Comparison of ENCODE assay signal across 21 cellular contexts in the genomic region with DNA sequence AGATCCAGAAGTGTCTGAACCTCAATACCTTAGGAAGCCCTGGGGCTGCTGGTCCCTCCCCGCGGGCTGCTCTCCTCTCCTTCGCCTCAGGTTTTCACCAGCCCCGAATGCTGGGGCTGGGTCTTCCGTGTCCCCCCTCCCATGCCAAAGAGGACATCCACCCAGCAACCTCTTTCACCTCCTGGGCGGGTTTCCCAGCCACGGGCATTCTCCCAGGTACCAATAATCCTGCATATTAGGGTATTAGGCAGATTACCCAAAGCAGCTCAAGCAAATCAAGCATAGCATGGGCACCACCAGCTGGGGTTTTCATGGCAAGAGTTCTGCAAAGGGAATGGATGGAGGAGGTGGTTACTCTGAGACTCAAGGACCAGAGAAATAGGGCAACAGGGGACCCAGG.
DNase-seq lines count a peak whose midpoint lies in the region; ATAC-seq and TF ChIP-seq lines count a peak whose summit lies in the region.
"Had no signal": no experiment of that assay in that cellular context is flagged by ENCODE, and none has a peak within 500 bp of the region (broad histone marks: within the 10 kb centered on the region; RNA-seq: fewer than 3 reads in every experiment).

No MANE protein-coding gene starts in this region.

- no peaks in the 10 kb centered on the region for H3K79me2 ChIP-seq in hepatocyte

- peak overlapping the region; percentile 33 for H4K91ac ChIP-seq in IMR-90 (ENCODE audit: insufficient read depth, low read depth, low read length)

- CTCF ChIA-PET in IMR-90 (lab: Yijun Ruan, JAX): no interaction called here

- TF ChIP-seq CTCF in IMR-90 (conservative IDR thresholded peaks at IDR 0.05; ENCODE audit: low read depth, low read length): no peak
- no peak for TF ChIP-seq CTCF in WERI-Rb-1 (IDR thresholded peaks at IDR 0.05; ENCODE audit: low read depth, low read length)
- no peak for TF ChIP-seq CTCF in hepatocyte (IDR thresholded peaks at IDR 0.05; ENCODE audit: poor library complexity)
- no peak for TF ChIP-seq CTCF in uterus (IDR thresholded peaks at IDR 0.05)

- in situ Hi-C loops in IMR-90 (cut with MboI; ENCODE audit: low sequenced_read_pairs): no loop called here

- H3K4me1 ChIP-seq in IMR-90 (ENCODE audit: control insufficient read depth, insufficient read depth, low read length) (peaks cover 26% of the 10 kb centered on the region), hepatocyte (ENCODE audit: insufficient read depth) (peaks cover 57% of the 10 kb centered on the region), uterus (peaks cover 11 to 15% of the 10 kb centered on the region in 2 donors)

- H2BK120ac ChIP-seq in IMR-90 (ENCODE audit: low read depth, low read length): peak overlapping the region; percentile 13; the same call in 1 of the 2 replicates

- H2BK20ac ChIP-seq in IMR-90 (ENCODE audit: low read depth, low read length): peak overlapping the region; percentile 20; the same call in 1 of the 2 replicates

- no peak for TF ChIP-seq RAD21 in IMR-90 (IDR thresholded peaks at IDR 0.05; ENCODE audit: low read length)

- H3K9me3 Mint-ChIP-seq in T-helper 2 cell treated with Interferon-gamma antibody and Interleukin-4, amounts not matched to agents 5 μg/mL and 100 μg/mL, for 36 hours: no peaks in the 10 kb centered on the region
- H3K9me3 Mint-ChIP-seq: CD14-positive monocyte, H9 had no signal

- intact Hi-C loops in IMR-90 (cut with micrococcal nuclease) (no loop called here), uterus (cut with DNase I; ENCODE audit: low total_unique reads) (no loop called here)

- H3K27me3 Mint-ChIP-seq in T-helper 2 cell treated with Interferon-gamma antibody and Interleukin-4, amounts not matched to agents 5 μg/mL and 100 μg/mL, for 36 hours (ENCODE audit: low read depth): no peaks in the 10 kb centered on the region

- TF ChIP-seq POLR2A in IMR-90 (IDR thresholded peaks at IDR 0.05; ENCODE audit: low read depth, low read length) (no peak), uterus (IDR thresholded peaks at IDR 0.05) (no peak)

- H3K56ac ChIP-seq in IMR-90 (ENCODE audit: extremely low read depth, insufficient read depth, low read length): no peak overlapping the region

- no peak overlapping the region for H3K4me3 Mint-ChIP-seq in T-helper 2 cell treated with Interferon-gamma antibody and Interleukin-4, amounts not matched to agents 5 μg/mL and 100 μg/mL, for 36 hours
- H3K4me3 Mint-ChIP-seq: B cell, CD14-positive monocyte, H9 had no signal

- H2BK15ac ChIP-seq in IMR-90 (ENCODE audit: low read depth, low read length): 0 out of 3 replicates have a peak overlapping the region, but pooled peaks have one; percentile 74

- dilution Hi-C loops in IMR-90 (cut with HindIII; ENCODE audit: low sequenced_read_pairs, unreplicated experiment): no loop called here

- H2BK5ac ChIP-seq in IMR-90 (ENCODE audit: low read depth, low read length, poor library complexity, severe bottlenecking): no peak overlapping the region

- H4K5ac ChIP-seq in IMR-90 (ENCODE audit: low read depth, low read length): no peak overlapping the region

- H3K27me3 ChIP-seq in IMR-90 (ENCODE audit: control insufficient read depth, insufficient read depth, low read length) (no peaks in the 10 kb centered on the region), WERI-Rb-1 (ENCODE audit: insufficient read depth, low read depth, severe bottlenecking) (no peaks in the 10 kb centered on the region), hepatocyte (no peaks in the 10 kb centered on the region), uterus (no peaks in the 10 kb centered on the region)

- no peak overlapping the region for H3K23ac ChIP-seq in IMR-90 (ENCODE audit: low read depth, low read length)

- no peak overlapping the region for H3K4me3 ChIP-seq in IMR-90 (ENCODE audit: insufficient read depth, low read depth, low read length)
- no peak overlapping the region; the same call in 1 of the 2 replicates for H3K4me3 ChIP-seq in WERI-Rb-1 (ENCODE audit: low read depth, low read length)
- H3K4me3 ChIP-seq in hepatocyte: no peak overlapping the region
- H3K4me3 ChIP-seq in uterus: no peak overlapping the region
- H3K4me3 ChIP-seq: GM12878, GM23248 had no signal

- peak overlapping the region; percentile 20; the same call in 1 of the 2 replicates for H3K4ac ChIP-seq in IMR-90 (ENCODE audit: low read depth, low read length)

- H2AK5ac ChIP-seq in IMR-90 (ENCODE audit: low read depth, low read length): 0 out of 2 replicates have a peak overlapping the region, but pooled peaks have one; percentile 53

- DNase-seq in IMR-90 (no peak), WERI-Rb-1 (peak; percentile 80), hepatocyte (ENCODE audit: low spot score) (no peak), uterus (no peak), NCI-H1417 (lab: John Stamatoyannopoulos, UW) (no peak), AG20443 (ENCODE audit: low spot score) (no peak)
- no peak for DNase-seq in T-helper 2 cell treated with Interferon-gamma antibody and Interleukin-4, amounts not matched to agents 5 μg/mL and 100 μg/mL, for 36 hours (ENCODE audit: low spot score)
- DNase-seq: DMS79 treated with DMSO at 0.1 percent for 48 hours; GM23248; H9; KG1; NCI-H1092; NCI-H1436 treated with DMSO at 0.1 percent for 48 hours; NCI-H2029; NCI-H2227 treated with DMSO at 0.1 percent for 48 hours; NCI-H510A; NK-92 treated with Interleukin-12 subunit alpha and Interleukin-12 subunit beta, amount 100 ng/mL, for 24 hours had no signal

- H3K27ac Mint-ChIP-seq in T-helper 2 cell treated with Interferon-gamma antibody and Interleukin-4, amounts not matched to agents 5 μg/mL and 100 μg/mL, for 36 hours: no peak overlapping the region
- H3K27ac Mint-ChIP-seq: B cell, H9 had no signal

- H3K18ac ChIP-seq in IMR-90 (ENCODE audit: low read depth, low read length): no peak overlapping the region

- whole genome bisulfite sequencing in IMR-90 (ENCODE audit: extremely low coverage in 2 of 2, insufficient read length in 1 of 2), 2 experiments: no CpG with 5 or more reads among the region's 7 CpGs
- 94% methylated on average over 7 of the region's 7 CpGs for WGBS in hepatocyte (ENCODE audit: low lambda C conversion rate, missing lambda C conversion rate)

- POLR2A ChIA-PET in IMR-90 (lab: Charles Lee; ENCODE audit: unreplicated experiment): no interaction called here

- H3K36me3 ChIP-seq in IMR-90 (ENCODE audit: control insufficient read depth, insufficient read depth, low read length) (no peaks in the 10 kb centered on the region), WERI-Rb-1 (no peaks in the 10 kb centered on the region), hepatocyte (replicated peaks; ENCODE audit: insufficient read depth, low read depth) (no peaks in the 10 kb centered on the region), uterus (no peaks in the 10 kb centered on the region)

- no peak overlapping the region for H2AK9ac ChIP-seq in IMR-90 (replicated peaks; ENCODE audit: low read depth, low read length, poor library complexity)

- BruUV-seq in IMR-90 (replicated peaks; lab: Mats Ljungman, UMichigan): no TSS peak

- H3K27ac ChIP-seq in IMR-90 (ENCODE audit: insufficient read depth, low read length) (no peak overlapping the region), WERI-Rb-1 (peak overlapping the region; percentile 69), hepatocyte (peak overlapping the region; percentile 37), uterus (peak overlapping the region; percentile 9 to 90)
- H3K27ac ChIP-seq: GM23248 had no signal

- no peaks in the 10 kb centered on the region for H3K9me2 ChIP-seq in hepatocyte (replicated peaks; ENCODE audit: insufficient read depth)

- no peak overlapping the region for H4K8ac ChIP-seq in IMR-90 (ENCODE audit: low read depth in 2 of 2, low read length in 2 of 2)

- H3K9me1 ChIP-seq in IMR-90 (ENCODE audit: insufficient read depth, low read length): peaks cover 27% of the 10 kb centered on the region

- H3K9me3 ChIP-seq in IMR-90 (ENCODE audit: control insufficient read depth, insufficient read depth, low read length): no peaks in the 10 kb centered on the region
- no peaks in the 10 kb centered on the region for H3K9me3 ChIP-seq in WERI-Rb-1 (ENCODE audit: severe bottlenecking)
- H3K9me3 ChIP-seq in hepatocyte (ENCODE audit: low read depth): no peaks in the 10 kb centered on the region
- H3K9me3 ChIP-seq in uterus: no peaks in the 10 kb centered on the region

- H3K9ac ChIP-seq in IMR-90 (ENCODE audit: low read depth, low read length): no peak overlapping the region
- H3K9ac ChIP-seq: GM23248 had no signal

- no peak for ATAC-seq in IMR-90 (ENCODE audit: low read depth)
- ATAC-seq: Panc1 had no signal

- no peak overlapping the region for H2AFZ ChIP-seq in IMR-90 (replicated peaks; ENCODE audit: low read length, poor library complexity)
- H2AFZ ChIP-seq in hepatocyte: no peak overlapping the region
- H2AFZ ChIP-seq: GM23248 had no signal

- H4K20me1 ChIP-seq in IMR-90 (ENCODE audit: insufficient read depth, low read length) (no peaks in the 10 kb centered on the region), hepatocyte (ENCODE audit: insufficient read depth, poor library complexity, severe bottlenecking) (no peaks in the 10 kb centered on the region)

- H3K79me1 ChIP-seq in IMR-90 (ENCODE audit: low read depth in 1 of 2, low read length in 2 of 2): peaks cover 0 to 17% of the 10 kb centered on the region in 2 experiments; a peak in 2 of 4 replicates

- no peaks in the 10 kb centered on the region for H3K36me3 Mint-ChIP-seq in T-helper 2 cell treated with Interferon-gamma antibody and Interleukin-4, amounts not matched to agents 5 μg/mL and 100 μg/mL, for 36 hours (ENCODE audit: low read depth)
- H3K36me3 Mint-ChIP-seq: CD14-positive monocyte had no signal

- no peak overlapping the region for H3K4me2 ChIP-seq in IMR-90 (ENCODE audit: low read depth, low read length)
- no peak overlapping the region for H3K4me2 ChIP-seq in hepatocyte

- no peaks in the 10 kb centered on the region for H3K4me1 Mint-ChIP-seq in T-helper 2 cell treated with Interferon-gamma antibody and Interleukin-4, amounts not matched to agents 5 μg/mL and 100 μg/mL, for 36 hours (ENCODE audit: low read depth)
- H3K4me1 Mint-ChIP-seq: B cell, CD14-positive monocyte had no signal

- no peak overlapping the region for H3K14ac ChIP-seq in IMR-90 (replicated peaks; ENCODE audit: low read depth, low read length)

TF ChIP-seq in IMR-90, 13 proteins besides CTCF, POLR2A, EP300 and RAD21 (continues in another document):
- TF ChIP-seq BHLHE40 (IDR thresholded peaks at IDR 0.05; ENCODE audit: low read depth, low read length) (no peak), MAZ (IDR thresholded peaks at IDR 0.05; ENCODE audit: borderline replicate concordance, low read depth, low read length) (no peak), CEBPB (IDR thresholded peaks at IDR 0.05; ENCODE audit: low read depth, low read length) (no peak), USF2 (IDR thresholded peaks at IDR 0.05; ENCODE audit: low read depth, low read length) (no peak), NFE2L2 (IDR thresholded peaks at IDR 0.05; ENCODE audit: low read depth, low read length) (no peak), RFX5 (IDR thresholded peaks at IDR 0.05; ENCODE audit: low read depth, low read length) (no peak)
